ENCODE assay signal across 8 cellular contexts in genomic region chr15:60585743-60586708, GRCh38.
DNase-seq lines count a peak whose midpoint lies in the region; ATAC-seq and TF ChIP-seq lines count a peak whose summit lies in the region.

No MANE protein-coding gene starts in this region.

- peaks cover 0 to 3% of the 10 kb centered on the region in 2 donors for H3K4me1 ChIP-seq in neuronal stem cell (ENCODE audit: control insufficient read depth in 2 of 2, insufficient read depth in 1 of 2, low read depth in 1 of 2, low read length in 2 of 2)

- H4K91ac ChIP-seq in neuronal stem cell (ENCODE audit: low read depth, low read length, poor library complexity), result no peak overlapping the region

- H2BK5ac ChIP-seq in neuronal stem cell (ENCODE audit: low read length), result no peak overlapping the region

- no peak overlapping the region for H2AFZ ChIP-seq in neuronal stem cell (ENCODE audit: low read length)

- no peak overlapping the region for H3K4me2 ChIP-seq in neuronal stem cell (ENCODE audit: insufficient read depth, low read length, poor library complexity, severe bottlenecking)

- no peaks in the 10 kb centered on the region for H3K9me3 ChIP-seq in neuronal stem cell (replicated peaks in 1 of 2; ENCODE audit: control insufficient read depth in 2 of 2, insufficient read depth in 1 of 2, low read depth in 1 of 2, low read length in 2 of 2)

- DNase-seq in EL (peak; percentile 64), HT1080 (ENCODE audit: low read depth) (peak; percentile 54), NCI-H774 (lab: John Stamatoyannopoulos, UW) (peak; percentile 60), activated T-helper 1 cell treated with Interleukin-2 at 50 U/mL for 16 hours (ENCODE audit: low read depth) (peak; percentile 28), fibroblast of the aortic adventitia (ENCODE audit: low read depth) (peak; percentile 82), neuronal stem cell (ENCODE audit: low spot score) (peak; percentile 60)

- no peaks in the 10 kb centered on the region for H3K79me1 ChIP-seq in neuronal stem cell (ENCODE audit: low read depth, low read length)

- WGBS in neuronal stem cell (ENCODE audit: extremely low coverage in 2 of 2, insufficient read length in 2 of 2, insufficient replicate concordance in 1 of 2), 2 donors, result no CpG with 5 or more reads among the region's 6 CpGs

- H3K27ac ChIP-seq in neuronal stem cell (replicated peaks; ENCODE audit: low read length), result no peak overlapping the region

- no peak overlapping the region for H3K14ac ChIP-seq in neuronal stem cell (ENCODE audit: low read length)

- H2BK120ac ChIP-seq in neuronal stem cell (ENCODE audit: low read depth, low read length), result no peak overlapping the region

- H2AK5ac ChIP-seq in neuronal stem cell (ENCODE audit: low read depth, low read length), result no peak overlapping the region

- no peak overlapping the region for H3K4ac ChIP-seq in neuronal stem cell (ENCODE audit: low read length)

- H3K18ac ChIP-seq in neuronal stem cell (ENCODE audit: low read length), result no peak overlapping the region

- H3K23ac ChIP-seq in neuronal stem cell (ENCODE audit: low read depth, low read length, poor library complexity), result no peak overlapping the region

- no peak overlapping the region for H3K9ac ChIP-seq in neuronal stem cell (ENCODE audit: low read depth, low read length, poor library complexity)

- no peak overlapping the region for H2BK15ac ChIP-seq in neuronal stem cell (ENCODE audit: low read length)

- H4K8ac ChIP-seq in neuronal stem cell (ENCODE audit: low read depth, low read length), result no peak overlapping the region

- TF ChIP-seq CTCF in fibroblast of the aortic adventitia (IDR thresholded peaks at IDR 0.05; ENCODE audit: insufficient read depth, low read length), result peak; percentile 85

- no peak overlapping the region for H3K4me3 ChIP-seq in fibroblast of the aortic adventitia (ENCODE audit: low read depth, low read length)
- no peak overlapping the region for H3K4me3 ChIP-seq in neuronal stem cell (ENCODE audit: low read length in 2 of 2)

- H3K27me3 ChIP-seq in neuronal stem cell (ENCODE audit: control insufficient read depth in 3 of 3, insufficient read depth in 3 of 3, low read depth in 1 of 3, low read length in 3 of 3), result peaks cover 0 to 50% (median 0%) of the 10 kb centered on the region in 3 experiments

- ATAC-seq in HG03039 (IDR thresholded peaks at IDR 0.05; ENCODE audit: unreplicated experiment), result no peak
- no peak for ATAC-seq in GM21528 (IDR thresholded peaks at IDR 0.05; ENCODE audit: low FRiP score, unreplicated experiment)

- no peak overlapping the region for H2BK12ac ChIP-seq in neuronal stem cell (ENCODE audit: low read length)

- H3K36me3 ChIP-seq in neuronal stem cell (replicated peaks in 1 of 2; ENCODE audit: control insufficient read depth in 2 of 2, insufficient read depth in 2 of 2, low read length in 2 of 2), result no peaks in the 10 kb centered on the region

Comparison
In these comparisons a context has a peak if more than half of its experiments do, and no peak if none do; other contexts are left out.
1. DNase-seq: peak in every context shown above with its lines; median percentile 82 in fibroblast of the aortic adventitia; 64 in EL; 60 in NCI-H774; 60 in neuronal stem cell; 54 in HT1080; 28 in activated T-helper 1 cell treated with Interleukin-2 at 50 U/mL for 16 hours.